In genomic region chr4:107034982-107035710, GRCh38 we compare ENCODE assay signal across 1 cellular context.
TF ChIP-seq lines count a peak whose summit lies in the region.

No MANE protein-coding gene starts in this region.

TF ChIP-seq in SK-N-SH, 30 proteins besides CTCF, POLR2A, EP300 and RAD21 (continued from another document):
- no peak for TF ChIP-seq ZBTB33 (IDR thresholded peaks at IDR 0.05; ENCODE audit: borderline replicate concordance, low read depth)
- no peak for TF ChIP-seq MAX (IDR thresholded peaks at IDR 0.05; ENCODE audit: low read depth)
- TF ChIP-seq TAF1 (IDR thresholded peaks at IDR 0.05; ENCODE audit: borderline replicate concordance, low read depth, low read length) = no peak
- TF ChIP-seq GATA2 (CRISPR knock-in tag; IDR thresholded peaks at IDR 0.05) = no peak
- no peak for TF ChIP-seq RFX5 (IDR thresholded peaks at IDR 0.05; ENCODE audit: low read length)
- no peak for TF ChIP-seq USF2 (IDR thresholded peaks at IDR 0.05; ENCODE audit: borderline replicate concordance, low read depth, low read length)
- TF ChIP-seq GABPA (IDR thresholded peaks at IDR 0.05; ENCODE audit: low read depth) = no peak
